ENCODE assay signal across 16 cellular contexts in genomic region chr1:147769107-147769506, GRCh38. TPM values are rescaled to one million over a fixed set of nuclear protein-coding genes. Genes with fewer than 3 reads are reported as not detected.
"Had no signal": no experiment of that assay in that cellular context is flagged by ENCODE, and none has a peak within 500 bp of the region (broad histone marks: within the 10 kb centered on the region; RNA-seq: fewer than 3 reads in every experiment).

No MANE protein-coding gene starts in this region.

- H3K4me3 Mint-ChIP-seq: activated CD4-positive, alpha-beta T cell treated with anti-CD3 and anti-CD28 coated beads, Interleukin-2, amount 10 ng/mL, durations not matched to agents 24 days and 14 days; activated T-helper 1 cell treated with anti-CD3 and anti-CD28 coated beads, Interleukin-12 subunit alpha, Interleukin-12 subunit beta, Interleukin-2, Interleukin-4 antibody, amounts not matched to agents 30 ng/mL and 10 ng/mL and 1 ng/mL, durations not matched to agents 14 hours and 24 hours and 36 hours; natural killer cell treated with Interleukin-12 subunit alpha and Interleukin-12 subunit beta and Interleukin-15 and Interleukin-18, amount 100 ng/mL, for 72 hours; stimulated activated naive B cell treated with anti-CD40 and anti-IgM and Interleukin-4, amounts not matched to agents 10 μg/mL and 1 μg/mL and 100 μg/mL, for 72 hours had no signal

- H3K9me3 Mint-ChIP-seq: activated CD4-positive, alpha-beta T cell treated with anti-CD3 and anti-CD28 coated beads, Interleukin-2, amount 10 ng/mL, durations not matched to agents 24 days and 14 days; activated T-helper 1 cell treated with anti-CD3 and anti-CD28 coated beads, Interleukin-12 subunit alpha, Interleukin-12 subunit beta, Interleukin-2, Interleukin-4 antibody, amounts not matched to agents 30 ng/mL and 10 ng/mL and 1 ng/mL, durations not matched to agents 14 hours and 24 hours and 36 hours; natural killer cell treated with Interleukin-12 subunit alpha and Interleukin-12 subunit beta and Interleukin-15 and Interleukin-18, amount 100 ng/mL, for 72 hours; stimulated activated naive B cell treated with anti-CD40 and anti-IgM and Interleukin-4, amounts not matched to agents 10 μg/mL and 1 μg/mL and 100 μg/mL, for 72 hours had no signal

- H3K27ac Mint-ChIP-seq: activated CD4-positive, alpha-beta T cell treated with anti-CD3 and anti-CD28 coated beads, Interleukin-2, amount 10 ng/mL, durations not matched to agents 24 days and 14 days; activated T-helper 1 cell treated with anti-CD3 and anti-CD28 coated beads, Interleukin-12 subunit alpha, Interleukin-12 subunit beta, Interleukin-2, Interleukin-4 antibody, amounts not matched to agents 30 ng/mL and 10 ng/mL and 1 ng/mL, durations not matched to agents 14 hours and 24 hours and 36 hours; natural killer cell treated with Interleukin-12 subunit alpha and Interleukin-12 subunit beta and Interleukin-15 and Interleukin-18, amount 100 ng/mL, for 72 hours; stimulated activated naive B cell treated with anti-CD40 and anti-IgM and Interleukin-4, amounts not matched to agents 10 μg/mL and 1 μg/mL and 100 μg/mL, for 72 hours had no signal

- H3K36me3 Mint-ChIP-seq: natural killer cell treated with Interleukin-12 subunit alpha and Interleukin-12 subunit beta and Interleukin-15 and Interleukin-18, amount 100 ng/mL, for 72 hours had no signal

- H3K27ac ChIP-seq: SK-N-MC, skin epidermis had no signal

- H3K4me3 ChIP-seq: SK-N-MC, skin epidermis had no signal

- ATAC-seq: natural killer cell treated with Interleukin-12 subunit alpha and Interleukin-12 subunit beta and Interleukin-15 and Interleukin-18, amount 100 ng/mL, for 72 hours; stimulated activated naive B cell treated with anti-CD40 and anti-IgM and Interleukin-4, amounts not matched to agents 10 μg/mL and 1 μg/mL and 100 μg/mL, for 72 hours had no signal

- DNase-seq: activated CD4-positive, alpha-beta T cell treated with anti-CD3 and anti-CD28 coated beads, Interleukin-2, amount 10 ng/mL, durations not matched to agents 24 days and 14 days; activated CD4-positive, CD25-positive, alpha-beta regulatory T cell; activated CD8-positive, alpha-beta memory T cell treated with anti-CD3 and anti-CD28 coated beads for 24 hours; activated naive CD4-positive, alpha-beta T cell treated with Interleukin-2 at 50 U/mL for 16 hours; caudate nucleus; cortex of kidney; effector CD8-positive, alpha-beta T cell; hippocampal formation; stimulated activated CD4-positive, alpha-beta T cell treated with anti-CD3 and anti-CD28 coated beads, Interleukin-15, amount 100 ng/mL, for 24 hours; stimulated activated CD4-positive, alpha-beta T cell treated with anti-CD3 and anti-CD28 coated beads, Interleukin-4, amount 100 ng/mL, for 1 hour; stimulated activated naive B cell treated with anti-CD40 and anti-IgM and Interleukin-4, amounts not matched to agents 10 μg/mL and 1 μg/mL and 100 μg/mL, for 72 hours; trophoblast cell had no signal

RNA-seq across cellular contexts. Expression of gene GJA5, which starts 8.7 kb away (rescaled TPM):
- total RNA-seq: activated CD4-positive, alpha-beta T cell treated with anti-CD3 and anti-CD28 coated beads, Interleukin-2, amount 10 ng/mL, durations not matched to agents 24 days and 14 days; activated T-helper 1 cell treated with anti-CD3 and anti-CD28 coated beads, Interleukin-12 subunit alpha, Interleukin-12 subunit beta, Interleukin-2, Interleukin-4 antibody, amounts not matched to agents 30 ng/mL and 10 ng/mL and 1 ng/mL, durations not matched to agents 14 hours and 24 hours and 36 hours; natural killer cell treated with Interleukin-12 subunit alpha and Interleukin-12 subunit beta and Interleukin-15 and Interleukin-18, amount 100 ng/mL, for 72 hours had no signal
